In genomic region chr5:172716796-172717313, GRCh38 we compare ENCODE assay signal across 8 cellular contexts. TPM values are rescaled to one million over a fixed set of nuclear protein-coding genes. Genes with fewer than 3 reads are reported as not detected.
A peak's percentile ranks its signal among the peaks of the same experiment; 100 is the strongest.
DNase-seq lines count a peak whose midpoint lies in the region; ATAC-seq and TF ChIP-seq lines count a peak whose summit lies in the region.

No MANE protein-coding gene starts in this region.

- H3K27me3 ChIP-seq in HUES64 (ENCODE audit: insufficient read depth, low read length) (peaks cover 32% of the 10 kb centered on the region), Peyer's patch (no peaks in the 10 kb centered on the region), neural cell (ENCODE audit: insufficient read depth, low read depth, low read length) (no peaks in the 10 kb centered on the region)

- no peaks in the 10 kb centered on the region for H3K4me1 Mint-ChIP-seq in activated T-helper 1 cell treated with anti-CD3 and anti-CD28 coated beads, Interleukin-12 subunit alpha, Interleukin-12 subunit beta, Interleukin-2, Interleukin-4 antibody, amounts not matched to agents 30 ng/mL and 10 ng/mL and 1 ng/mL, durations not matched to agents 14 hours and 24 hours and 36 hours (ENCODE audit: low read depth)

- H3K79me2 ChIP-seq in neural cell (replicated peaks; ENCODE audit: insufficient read depth, low read length): no peaks in the 10 kb centered on the region

- H3K4me3 Mint-ChIP-seq in activated T-helper 1 cell treated with anti-CD3 and anti-CD28 coated beads, Interleukin-12 subunit alpha, Interleukin-12 subunit beta, Interleukin-2, Interleukin-4 antibody, amounts not matched to agents 30 ng/mL and 10 ng/mL and 1 ng/mL, durations not matched to agents 14 hours and 24 hours and 36 hours: no peak overlapping the region

- peak overlapping the region; percentile 24; the same call in 1 of the 2 replicates for H3K4me3 ChIP-seq in HUES64 (ENCODE audit: low read length)
- peak overlapping the region in 1 of 4 donors; percentile 8 for H3K4me3 ChIP-seq in Peyer's patch
- H3K4me3 ChIP-seq in fibroblast of pulmonary artery (replicated peaks; ENCODE audit: low read depth, low read length): no peak overlapping the region
- H3K4me3 ChIP-seq in neural cell (ENCODE audit: low read length): no peak overlapping the region

- no peak overlapping the region for H3K4me2 ChIP-seq in neural cell (ENCODE audit: low read length)

- no peaks in the 10 kb centered on the region for H3K9me2 ChIP-seq in neural cell (ENCODE audit: insufficient read depth, low read length)

- TF ChIP-seq RAD21 in neural cell (conservative IDR thresholded peaks at IDR 0.05): peak; percentile 82

- no peak for ATAC-seq in HG03565 (IDR thresholded peaks at IDR 0.05; ENCODE audit: unreplicated experiment)

- H4K20me1 ChIP-seq in neural cell (ENCODE audit: insufficient read depth): no peaks in the 10 kb centered on the region

- H3K4me1 ChIP-seq in ES-I3 (ENCODE audit: insufficient read depth, low read length): peaks cover 4% of the 10 kb centered on the region; the same call in 1 of the 2 replicates
- no peaks in the 10 kb centered on the region for H3K4me1 ChIP-seq in HUES64 (ENCODE audit: insufficient read depth, low read length)
- peaks cover 0 to 18% (median 1%) of the 10 kb centered on the region in 4 donors for H3K4me1 ChIP-seq in Peyer's patch

- WGBS in HUES64: 7% methylated on average over 20 of the region's 20 CpGs

- H3K9me3 Mint-ChIP-seq in activated T-helper 1 cell treated with anti-CD3 and anti-CD28 coated beads, Interleukin-12 subunit alpha, Interleukin-12 subunit beta, Interleukin-2, Interleukin-4 antibody, amounts not matched to agents 30 ng/mL and 10 ng/mL and 1 ng/mL, durations not matched to agents 14 hours and 24 hours and 36 hours: no peaks in the 10 kb centered on the region

- no peak for TF ChIP-seq POLR2A in Peyer's patch (IDR thresholded peaks at IDR 0.05)

- H3K36me3 ChIP-seq in ES-I3 (ENCODE audit: insufficient read depth, low read length) (no peaks in the 10 kb centered on the region), HUES64 (ENCODE audit: insufficient read depth, low read length) (no peaks in the 10 kb centered on the region), Peyer's patch (no peaks in the 10 kb centered on the region), neural cell (ENCODE audit: insufficient read depth, low read length) (no peaks in the 10 kb centered on the region)

- 0 out of 2 replicates have a peak overlapping the region, but pooled peaks have one; percentile 11 for H3K9ac ChIP-seq in ES-I3 (ENCODE audit: low read depth, low read length)
- H3K9ac ChIP-seq in HUES64 (ENCODE audit: low read depth, low read length): no peak overlapping the region
- H3K9ac ChIP-seq in neural cell (ENCODE audit: low read length): no peak overlapping the region

- H3K36me3 Mint-ChIP-seq in activated T-helper 1 cell treated with anti-CD3 and anti-CD28 coated beads, Interleukin-12 subunit alpha, Interleukin-12 subunit beta, Interleukin-2, Interleukin-4 antibody, amounts not matched to agents 30 ng/mL and 10 ng/mL and 1 ng/mL, durations not matched to agents 14 hours and 24 hours and 36 hours (ENCODE audit: low read depth): no peaks in the 10 kb centered on the region

- no peaks in the 10 kb centered on the region for H3F3A ChIP-seq in neural cell (ENCODE audit: insufficient read depth, low read length, poor library complexity, severe bottlenecking)

- H2AFZ ChIP-seq in neural cell (ENCODE audit: low read depth, low read length): no peak overlapping the region

- DNase-seq in Peyer's patch (peak; percentile 74 to 92 (median 85)), fibroblast of pulmonary artery (ENCODE audit: low read depth) (peak; percentile 88)
- DNase-seq in activated T-helper 1 cell treated with anti-CD3 and anti-CD28 coated beads, Interleukin-12 subunit alpha, Interleukin-12 subunit beta, Interleukin-2, Interleukin-4 antibody, amounts not matched to agents 30 ng/mL and 10 ng/mL and 1 ng/mL, durations not matched to agents 14 hours and 24 hours and 36 hours (ENCODE audit: low spot score): peak; percentile 61
- DNase-seq in stimulated activated naive CD4-positive, alpha-beta T cell treated with Interleukin-2 at 50 U/mL for 16 hours (lab: John Stamatoyannopoulos, UW): peak; percentile 67

- H3K27ac ChIP-seq in HUES64 (ENCODE audit: low read depth, low read length) (no peak overlapping the region), Peyer's patch (peak overlapping the region in 1 of 4 donors; percentile 12), neural cell (ENCODE audit: low read length) (no peak overlapping the region)

- intact Hi-C loops in activated T-helper 1 cell treated with anti-CD3 and anti-CD28 coated beads, Interleukin-12 subunit alpha, Interleukin-12 subunit beta, Interleukin-2, Interleukin-4 antibody, amounts not matched to agents 30 ng/mL and 10 ng/mL and 1 ng/mL, durations not matched to agents 14 hours and 24 hours and 36 hours (cut with micrococcal nuclease): loop anchor here (1.0 to 10.0 kb wide), 6 partner anchors 48 to 428 kb away; partner anchors contain the start of gene BNIP1

- TF ChIP-seq CTCF in Peyer's patch (IDR thresholded peaks at IDR 0.05) (peak; percentile 72 to 93 (median 91)), fibroblast of pulmonary artery (IDR thresholded peaks at IDR 0.05; ENCODE audit: low read length, missing control alignments) (peak; percentile 85), neural cell (IDR thresholded peaks at IDR 0.05; ENCODE audit: poor library complexity, severe bottlenecking) (peak; percentile 77)

- no peaks in the 10 kb centered on the region for H3K9me3 ChIP-seq in ES-I3 (ENCODE audit: control insufficient read depth, insufficient read depth, low read length)
- no peaks in the 10 kb centered on the region for H3K9me3 ChIP-seq in HUES64 (ENCODE audit: insufficient read depth, low read depth, low read length)
- no peaks in the 10 kb centered on the region for H3K9me3 ChIP-seq in Peyer's patch
- no peaks in the 10 kb centered on the region for H3K9me3 ChIP-seq in neural cell (ENCODE audit: low read length)

- no peak for TF ChIP-seq EP300 in neural cell (conservative IDR thresholded peaks at IDR 0.05; ENCODE audit: poor library complexity, severe bottlenecking)

- H3K27me3 Mint-ChIP-seq in activated T-helper 1 cell treated with anti-CD3 and anti-CD28 coated beads, Interleukin-12 subunit alpha, Interleukin-12 subunit beta, Interleukin-2, Interleukin-4 antibody, amounts not matched to agents 30 ng/mL and 10 ng/mL and 1 ng/mL, durations not matched to agents 14 hours and 24 hours and 36 hours (ENCODE audit: insufficient read depth): peaks cover 1% of the 10 kb centered on the region

- no peak overlapping the region for H3K27ac Mint-ChIP-seq in activated T-helper 1 cell treated with anti-CD3 and anti-CD28 coated beads, Interleukin-12 subunit alpha, Interleukin-12 subunit beta, Interleukin-2, Interleukin-4 antibody, amounts not matched to agents 30 ng/mL and 10 ng/mL and 1 ng/mL, durations not matched to agents 14 hours and 24 hours and 36 hours

TF ChIP-seq in neural cell, 6 proteins besides CTCF, POLR2A, EP300 and RAD21:
- TF ChIP-seq TAF1 (IDR thresholded peaks at IDR 0.05; ENCODE audit: low read depth) (no peak), SMC3 (conservative IDR thresholded peaks at IDR 0.05; ENCODE audit: poor library complexity) (peak; percentile 83)

RNA-seq across cellular contexts. Expression of gene DUSP1, which starts 54.1 kb away (rescaled TPM):
- 6.8 TPM for polyA plus RNA-seq in HUES64 (2013, experiment 1 of 2)
- polyA plus RNA-seq in HUES64 (2013, experiment 2 of 2): 6.7 TPM
- 100 to 1,000 TPM; 155 to 427 (median 285) TPM for total RNA-seq in Peyer's patch
- 11.9 and 12.5 TPM in 2 replicates for total RNA-seq in activated T-helper 1 cell treated with anti-CD3 and anti-CD28 coated beads, Interleukin-12 subunit alpha, Interleukin-12 subunit beta, Interleukin-2, Interleukin-4 antibody, amounts not matched to agents 30 ng/mL and 10 ng/mL and 1 ng/mL, durations not matched to agents 14 hours and 24 hours and 36 hours
- polyA plus RNA-seq in neural cell: 48.3 and 52.9 TPM in 2 replicates
- polyA minus RNA-seq in neural cell: 97.5 and 131 TPM in 2 replicates

Comparison
In these comparisons a context has a peak if more than half of its experiments do, and no peak if none do; other contexts are left out.
1. RNA of gene DUSP1, which starts 54.1 kb away (total RNA-seq): 155 to 427 TPM in Peyer's patch; 11.9 to 12.5 TPM in activated T-helper 1 cell treated with anti-CD3 and anti-CD28 coated beads, Interleukin-12 subunit alpha, Interleukin-12 subunit beta, Interleukin-2, Interleukin-4 antibody, amounts not matched to agents 30 ng/mL and 10 ng/mL and 1 ng/mL, durations not matched to agents 14 hours and 24 hours and 36 hours; every median in the first group is over 10 times any median in the second.
2. Peak in every context shown above with its lines, with median percentiles within 50 percentile points of each other: DNase-seq and CTCF ChIP-seq.